1 cellular context compared by ENCODE assay signal in the genomic region with DNA sequence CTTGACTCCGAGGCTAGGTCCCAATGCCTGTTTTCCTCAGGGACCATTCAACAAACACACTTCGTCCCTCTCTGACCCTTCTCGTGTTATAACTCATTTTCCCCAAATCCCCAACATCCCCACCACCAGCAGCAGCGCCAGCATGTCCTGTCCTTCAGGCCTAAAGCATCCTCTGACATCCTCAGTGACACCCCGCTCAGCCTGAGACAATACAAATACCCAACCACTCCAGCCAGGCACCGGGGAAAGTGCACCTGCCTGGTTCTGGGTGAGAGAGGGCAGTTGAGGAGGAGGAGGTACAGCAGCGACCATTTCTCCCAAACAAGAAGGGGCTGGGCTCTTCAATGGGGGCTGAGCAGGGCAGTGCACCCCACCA.
TF ChIP-seq lines count a peak whose summit lies in the region.

No MANE protein-coding gene starts in this region.

TF ChIP-seq in GM12878, 131 proteins besides CTCF, POLR2A, EP300 and RAD21:
- TF ChIP-seq EED (IDR thresholded peaks at IDR 0.05; ENCODE audit: low read depth) (no peak), CHD4 (IDR thresholded peaks at IDR 0.05) (no peak), NBN (IDR thresholded peaks at IDR 0.05) (no peak), NFXL1 (IDR thresholded peaks at IDR 0.05; ENCODE audit: borderline replicate concordance) (no peak), SREBF1 (IDR thresholded peaks at IDR 0.05; ENCODE audit: low read length) (no peak), BMI1 (IDR thresholded peaks at IDR 0.05; ENCODE audit: borderline replicate concordance) (no peak), MYC (IDR thresholded peaks at IDR 0.05; ENCODE audit: insufficient read depth, insufficient read length, insufficient replicate concordance, low read length, severe bottlenecking) (no peak), HDAC6 (IDR thresholded peaks at IDR 0.05; ENCODE audit: unreplicated experiment) (no peak), STAT3 (IDR thresholded peaks at IDR 0.05; ENCODE audit: low read depth, low read length) (no peak), KAT2A (conservative IDR thresholded peaks at IDR 0.05; ENCODE audit: control insufficient read depth, low read depth, low read length) (no peak), TBL1XR1 (IDR thresholded peaks at IDR 0.05; ENCODE audit: low read depth, low read length) (no peak), POU2F2 (IDR thresholded peaks at IDR 0.05; ENCODE audit: borderline replicate concordance, low read depth, low read length) (no peak)
- TF ChIP-seq, protein P1, sequence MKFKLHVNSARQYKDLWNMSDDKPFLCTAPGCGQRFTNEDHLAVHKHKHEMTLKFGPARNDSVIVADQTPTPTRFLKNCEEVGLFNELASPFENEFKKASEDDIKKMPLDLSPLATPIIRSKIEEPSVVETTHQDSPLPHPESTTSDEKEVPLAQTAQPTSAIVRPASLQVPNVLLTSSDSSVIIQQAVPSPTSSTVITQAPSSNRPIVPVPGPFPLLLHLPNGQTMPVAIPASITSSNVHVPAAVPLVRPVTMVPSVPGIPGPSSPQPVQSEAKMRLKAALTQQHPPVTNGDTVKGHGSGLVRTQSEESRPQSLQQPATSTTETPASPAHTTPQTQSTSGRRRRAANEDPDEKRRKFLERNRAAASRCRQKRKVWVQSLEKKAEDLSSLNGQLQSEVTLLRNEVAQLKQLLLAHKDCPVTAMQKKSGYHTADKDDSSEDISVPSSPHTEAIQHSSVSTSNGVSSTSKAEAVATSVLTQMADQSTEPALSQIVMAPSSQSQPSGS (IDR thresholded peaks at IDR 0.05; ENCODE audit: low read length) = no peak
- TF ChIP-seq, protein P2, sequence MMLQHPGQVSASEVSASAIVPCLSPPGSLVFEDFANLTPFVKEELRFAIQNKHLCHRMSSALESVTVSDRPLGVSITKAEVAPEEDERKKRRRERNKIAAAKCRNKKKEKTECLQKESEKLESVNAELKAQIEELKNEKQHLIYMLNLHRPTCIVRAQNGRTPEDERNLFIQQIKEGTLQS (IDR thresholded peaks at IDR 0.05; ENCODE audit: borderline replicate concordance, extremely low read depth, low read depth, low read length) = no peak
- TF ChIP-seq, protein P3, sequence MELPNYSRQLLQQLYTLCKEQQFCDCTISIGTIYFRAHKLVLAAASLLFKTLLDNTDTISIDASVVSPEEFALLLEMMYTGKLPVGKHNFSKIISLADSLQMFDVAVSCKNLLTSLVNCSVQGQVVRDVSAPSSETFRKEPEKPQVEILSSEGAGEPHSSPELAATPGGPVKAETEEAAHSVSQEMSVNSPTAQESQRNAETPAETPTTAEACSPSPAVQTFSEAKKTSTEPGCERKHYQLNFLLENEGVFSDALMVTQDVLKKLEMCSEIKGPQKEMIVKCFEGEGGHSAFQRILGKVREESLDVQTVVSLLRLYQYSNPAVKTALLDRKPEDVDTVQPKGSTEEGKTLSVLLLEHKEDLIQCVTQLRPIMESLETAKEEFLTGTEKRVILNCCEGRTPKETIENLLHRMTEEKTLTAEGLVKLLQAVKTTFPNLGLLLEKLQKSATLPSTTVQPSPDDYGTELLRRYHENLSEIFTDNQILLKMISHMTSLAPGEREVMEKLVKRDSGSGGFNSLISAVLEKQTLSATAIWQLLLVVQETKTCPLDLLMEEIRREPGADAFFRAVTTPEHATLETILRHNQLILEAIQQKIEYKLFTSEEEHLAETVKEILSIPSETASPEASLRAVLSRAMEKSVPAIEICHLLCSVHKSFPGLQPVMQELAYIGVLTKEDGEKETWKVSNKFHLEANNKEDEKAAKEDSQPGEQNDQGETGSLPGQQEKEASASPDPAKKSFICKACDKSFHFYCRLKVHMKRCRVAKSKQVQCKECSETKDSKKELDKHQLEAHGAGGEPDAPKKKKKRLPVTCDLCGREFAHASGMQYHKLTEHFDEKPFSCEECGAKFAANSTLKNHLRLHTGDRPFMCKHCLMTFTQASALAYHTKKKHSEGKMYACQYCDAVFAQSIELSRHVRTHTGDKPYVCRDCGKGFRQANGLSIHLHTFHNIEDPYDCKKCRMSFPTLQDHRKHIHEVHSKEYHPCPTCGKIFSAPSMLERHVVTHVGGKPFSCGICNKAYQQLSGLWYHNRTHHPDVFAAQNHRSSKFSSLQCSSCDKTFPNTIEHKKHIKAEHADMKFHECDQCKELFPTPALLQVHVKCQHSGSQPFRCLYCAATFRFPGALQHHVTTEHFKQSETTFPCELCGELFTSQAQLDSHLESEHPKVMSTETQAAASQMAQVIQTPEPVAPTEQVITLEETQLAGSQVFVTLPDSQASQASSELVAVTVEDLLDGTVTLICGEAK (IDR thresholded peaks at IDR 0.05; ENCODE audit: borderline replicate concordance) = no peak
